In genomic region chr10:64067009-64067606, GRCh38 we compare ENCODE assay signal across 18 cellular contexts.
DNase-seq lines count a peak whose midpoint lies in the region; ATAC-seq and TF ChIP-seq lines count a peak whose summit lies in the region.
"Had no signal": no experiment of that assay in that cellular context is flagged by ENCODE, and none has a peak within 500 bp of the region (broad histone marks: within the 10 kb centered on the region; RNA-seq: fewer than 3 reads in every experiment).

No MANE protein-coding gene starts in this region.

- intact Hi-C loops in Right ventricle myocardium superior (cut with DNase I) (no loop called here), right lobe of liver (cut with DNase I) (no loop called here)

- H3K27ac ChIP-seq in right atrium auricular region (peak overlapping the region in 1 of 2 donors; percentile 47), right lobe of liver (no peak overlapping the region)
- H3K27ac ChIP-seq: BLaER1 had no signal

- no peak for TF ChIP-seq POLR2A in right lobe of liver (IDR thresholded peaks at IDR 0.05)

- H3K4me1 Mint-ChIP-seq in stimulated activated naive B cell treated with anti-CD40 and anti-IgM and Interleukin-4, amounts not matched to agents 10 μg/mL and 1 μg/mL and 100 μg/mL, for 72 hours = no peaks in the 10 kb centered on the region
- H3K4me1 Mint-ChIP-seq: CD8-positive, alpha-beta memory T cell had no signal

- H3K4me3 ChIP-seq in right atrium auricular region = no peak overlapping the region
- H3K4me3 ChIP-seq in right lobe of liver = no peak overlapping the region
- H3K4me3 ChIP-seq: BLaER1 had no signal

- ATAC-seq in Right ventricle myocardium superior (ENCODE audit: poor library complexity) (peak; percentile 18), right lobe of liver (peak in 3 of 4 donors; percentile 76 to 93 (median 81))
- peak; percentile 14 to 46 for ATAC-seq in stimulated activated naive B cell treated with anti-CD40 and anti-IgM and Interleukin-4, amounts not matched to agents 10 μg/mL and 1 μg/mL and 100 μg/mL, for 72 hours (replicated peaks)
- ATAC-seq: Panc1 had no signal

- H3K27me3 ChIP-seq in right atrium auricular region = no peaks in the 10 kb centered on the region
- no peaks in the 10 kb centered on the region for H3K27me3 ChIP-seq in right lobe of liver
- H3K27me3 ChIP-seq: BLaER1 had no signal

- TF ChIP-seq CTCF in right atrium auricular region (IDR thresholded peaks at IDR 0.05) = no peak
- TF ChIP-seq CTCF in right lobe of liver (IDR thresholded peaks at IDR 0.05) = no peak

- no peaks in the 10 kb centered on the region for H3K9me3 ChIP-seq in right atrium auricular region
- H3K9me3 ChIP-seq in right lobe of liver = no peaks in the 10 kb centered on the region
- H3K9me3 ChIP-seq: BLaER1 had no signal

- H3K4me3 Mint-ChIP-seq in stimulated activated naive B cell treated with anti-CD40 and anti-IgM and Interleukin-4, amounts not matched to agents 10 μg/mL and 1 μg/mL and 100 μg/mL, for 72 hours = no peak overlapping the region
- H3K4me3 Mint-ChIP-seq: CD8-positive, alpha-beta memory T cell had no signal

- H3K9me3 Mint-ChIP-seq in stimulated activated naive B cell treated with anti-CD40 and anti-IgM and Interleukin-4, amounts not matched to agents 10 μg/mL and 1 μg/mL and 100 μg/mL, for 72 hours = no peaks in the 10 kb centered on the region

- H3K4me1 ChIP-seq in right atrium auricular region (peaks cover 0 to 13% of the 10 kb centered on the region in 2 donors), right lobe of liver (peaks cover 0 to 12% (median 6%) of the 10 kb centered on the region in 4 donors)

- DNase-seq in Right ventricle myocardium superior (no peak), right atrium auricular region (ENCODE audit: low spot score) (no peak), foreskin melanocyte (peak; percentile 31), right lobe of liver (no peak), SK-N-DZ (ENCODE audit: low spot score) (no peak), NCI-H1417 (lab: John Stamatoyannopoulos, UW) (no peak)
- DNase-seq in stimulated activated naive B cell treated with anti-CD40 and anti-IgM and Interleukin-4, amounts not matched to agents 10 μg/mL and 1 μg/mL and 100 μg/mL, for 72 hours = no peak
- no peak for DNase-seq in activated naive CD4-positive, alpha-beta T cell (lab: John Stamatoyannopoulos, UW)
- DNase-seq: 8988T; CD8-positive, alpha-beta memory T cell; GDM1; KG1; NCI-H1092; NCI-H1694; NCI-H510A treated with DMSO at 0.1 percent for 48 hours; SHP77 treated with DMSO at 0.1 percent for 48 hours had no signal

- WGBS in right lobe of liver (ENCODE audit: insufficient coverage, low coverage, low lambda C conversion rate, missing lambda C conversion rate) = 3% methylated on average over 4 of the region's 4 CpGs

- peaks cover 6 to 7% of the 10 kb centered on the region in 2 donors for H3K27me3 Mint-ChIP-seq in stimulated activated naive B cell treated with anti-CD40 and anti-IgM and Interleukin-4, amounts not matched to agents 10 μg/mL and 1 μg/mL and 100 μg/mL, for 72 hours

- no peaks in the 10 kb centered on the region for H3K36me3 ChIP-seq in right atrium auricular region
- no peaks in the 10 kb centered on the region for H3K36me3 ChIP-seq in right lobe of liver
- H3K36me3 ChIP-seq: BLaER1 had no signal

- no peak overlapping the region for H3K27ac Mint-ChIP-seq in stimulated activated naive B cell treated with anti-CD40 and anti-IgM and Interleukin-4, amounts not matched to agents 10 μg/mL and 1 μg/mL and 100 μg/mL, for 72 hours

- no peaks in the 10 kb centered on the region for H3K36me3 Mint-ChIP-seq in stimulated activated naive B cell treated with anti-CD40 and anti-IgM and Interleukin-4, amounts not matched to agents 10 μg/mL and 1 μg/mL and 100 μg/mL, for 72 hours
- H3K36me3 Mint-ChIP-seq: CD8-positive, alpha-beta memory T cell had no signal

Comparison
In these comparisons a context has a peak if more than half of its experiments do, and no peak if none do; other contexts are left out.
1. ATAC-seq: peak in every context shown above with its lines; median percentile 81 in right lobe of liver; 30 in stimulated activated naive B cell treated with anti-CD40 and anti-IgM and Interleukin-4, amounts not matched to agents 10 μg/mL and 1 μg/mL and 100 μg/mL, for 72 hours; 18 in Right ventricle myocardium superior.